In the genomic region with DNA sequence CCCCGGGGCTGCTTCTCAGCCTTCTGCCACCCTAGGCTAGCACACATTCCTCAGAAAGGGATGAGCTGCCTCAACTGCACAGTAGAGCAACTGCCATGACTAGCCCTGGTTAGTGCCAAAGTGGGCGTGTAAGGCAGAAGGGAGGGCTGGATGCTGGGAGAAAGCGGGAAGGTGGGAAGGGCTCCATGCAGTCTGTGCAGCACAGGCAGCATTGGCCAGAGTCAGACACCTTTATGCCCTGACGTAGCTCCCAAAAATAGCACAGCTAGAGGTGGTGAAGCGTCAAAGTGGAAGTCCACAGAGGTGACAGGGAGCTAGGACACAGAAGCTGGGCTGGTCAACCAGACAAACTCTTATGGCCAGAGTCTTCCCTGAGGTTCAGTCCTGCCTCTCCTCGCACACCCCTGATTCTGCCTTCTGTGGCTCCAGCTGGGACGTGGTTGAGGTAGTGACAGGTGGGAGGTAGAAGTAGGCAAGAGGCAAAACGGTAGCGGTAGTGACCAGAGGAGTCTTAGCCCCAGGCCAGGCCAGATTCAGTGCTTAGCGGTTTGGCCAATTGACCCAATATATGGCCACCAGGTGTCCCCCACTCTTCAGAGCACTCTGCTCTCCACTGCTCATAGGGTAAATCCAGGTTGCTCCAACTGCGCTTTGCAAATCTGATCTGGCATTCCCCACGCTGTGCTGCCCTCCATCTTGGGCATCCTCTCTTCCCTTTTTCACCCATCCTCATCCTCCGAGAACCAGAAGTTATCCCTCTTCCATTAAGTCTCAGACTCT, we compare ENCODE assay signal across 15 cellular contexts. TPM values are rescaled to one million over a fixed set of nuclear protein-coding genes. Genes with fewer than 3 reads are reported as not detected.
A peak's percentile ranks its signal among the peaks of the same experiment; 100 is the strongest.
DNase-seq lines count a peak whose midpoint lies in the region; ATAC-seq and TF ChIP-seq lines count a peak whose summit lies in the region.
"Had no signal": no experiment of that assay in that cellular context is flagged by ENCODE, and none has a peak within 500 bp of the region (broad histone marks: within the 10 kb centered on the region; RNA-seq: fewer than 3 reads in every experiment).

No MANE protein-coding gene starts in this region.

- no peak overlapping the region for H3K4me3 Mint-ChIP-seq in progenitor cell of endocrine pancreas (ENCODE audit: low read depth)
- H3K4me3 Mint-ChIP-seq: activated CD8-positive, alpha-beta T cell treated with anti-CD3 and anti-CD28 coated beads, Interleukin-2, amount 10 ng/mL, durations not matched to agents 7 days and 5 days; CD14-positive monocyte had no signal

- ATAC-seq in Right ventricle myocardium superior (ENCODE audit: poor library complexity) (peak; percentile 93), HG03342 (IDR thresholded peaks at IDR 0.05; ENCODE audit: unreplicated experiment) (no peak), HG03280 (IDR thresholded peaks at IDR 0.05; ENCODE audit: unreplicated experiment) (no peak)
- ATAC-seq: activated CD8-positive, alpha-beta T cell treated with anti-CD3 and anti-CD28 coated beads, Interleukin-2, amount 10 ng/mL, durations not matched to agents 7 days and 5 days had no signal

- H3K36me3 Mint-ChIP-seq in progenitor cell of endocrine pancreas (ENCODE audit: insufficient read depth): no peaks in the 10 kb centered on the region
- H3K36me3 Mint-ChIP-seq: CD14-positive monocyte had no signal

- H3K9me3 Mint-ChIP-seq in progenitor cell of endocrine pancreas (ENCODE audit: low read depth): peaks cover 7% of the 10 kb centered on the region
- H3K9me3 Mint-ChIP-seq: activated T-helper 2 cell treated with anti-CD3 and anti-CD28 coated beads, Interferon-gamma antibody, Interleukin-2, Interleukin-4, amounts not matched to agents 10 μg/mL and 5 μg/mL and 100 μg/mL, durations not matched to agents 14 hours and 24 hours and 36 hours had no signal

- DNase-seq in DMS 273 (lab: John Stamatoyannopoulos, UW; ENCODE audit: unreplicated experiment) (peak; percentile 15), DMS 273 treated with DMSO at 0.1 percent for 48 hours (lab: John Stamatoyannopoulos, UW) (no peak), NCI-H69 (lab: John Stamatoyannopoulos, UW) (peak; percentile 2), Right ventricle myocardium superior (peak; percentile 64), progenitor cell of endocrine pancreas (ENCODE audit: low spot score, unreplicated experiment) (no peak), AML-193 (lab: John Stamatoyannopoulos, UW) (no peak)
- DNase-seq: activated CD8-positive, alpha-beta T cell treated with anti-CD3 and anti-CD28 coated beads, Interleukin-2, amount 10 ng/mL, durations not matched to agents 7 days and 5 days; EL; midbrain; NCI-H1436; stimulated activated CD4-positive, alpha-beta T cell treated with anti-CD3 and anti-CD28 coated beads, Interleukin-4, amount 100 ng/mL, for 4 hours had no signal

- TF ChIP-seq CTCF in progenitor cell of endocrine pancreas (IDR thresholded peaks at IDR 0.05; ENCODE audit: unreplicated experiment): peak; percentile 9

- no peaks in the 10 kb centered on the region for H3K4me1 Mint-ChIP-seq in progenitor cell of endocrine pancreas (ENCODE audit: low read depth)
- H3K4me1 Mint-ChIP-seq: CD14-positive monocyte had no signal

- no peak overlapping the region for H3K27ac Mint-ChIP-seq in progenitor cell of endocrine pancreas
- H3K27ac Mint-ChIP-seq: activated CD8-positive, alpha-beta T cell treated with anti-CD3 and anti-CD28 coated beads, Interleukin-2, amount 10 ng/mL, durations not matched to agents 7 days and 5 days; activated T-helper 2 cell treated with anti-CD3 and anti-CD28 coated beads, Interferon-gamma antibody, Interleukin-2, Interleukin-4, amounts not matched to agents 10 μg/mL and 5 μg/mL and 100 μg/mL, durations not matched to agents 14 hours and 24 hours and 36 hours; CD14-positive monocyte had no signal

- intact Hi-C loops in Right ventricle myocardium superior (cut with DNase I): no loop called here

- peaks cover 3% of the 10 kb centered on the region for H3K27me3 Mint-ChIP-seq in progenitor cell of endocrine pancreas

RNA-seq across cellular contexts. Expression of gene DDX20, which starts 45.6 kb away (rescaled TPM):
- total RNA-seq in Right ventricle myocardium superior (5.8 TPM), progenitor cell of endocrine pancreas (18.4 and 18.6 TPM in 2 replicates)

Comparison
In these comparisons a context has a peak if more than half of its experiments do, and no peak if none do; other contexts are left out.
1. DNase-seq: peak in DMS 273 (single experiment), NCI-H69 (single experiment) and Right ventricle myocardium superior (single experiment); none in DMS 273 treated with DMSO at 0.1 percent for 48 hours (single experiment), progenitor cell of endocrine pancreas (single experiment) and AML-193 (0 of 2).